In genomic region chr7:44240983-44241510, GRCh38 we compare ENCODE assay signal across 1 cellular context.
A peak's percentile ranks its signal among the peaks of the same experiment; 100 is the strongest.
TF ChIP-seq lines count a peak whose summit lies in the region.

No MANE protein-coding gene starts in this region.

TF ChIP-seq in HepG2, 621 proteins besides CTCF, POLR2A, EP300 and RAD21 (continued from another document and continues in another):
- TF ChIP-seq ZNF687 (CRISPR knock-in tag; IDR thresholded peaks at IDR 0.05) (peak; percentile 47), AFF4 (CRISPR knock-in tag; IDR thresholded peaks at IDR 0.05) (no peak), KDM1A (CRISPR knock-in tag; IDR thresholded peaks at IDR 0.05) (no peak), ZGPAT (CRISPR knock-in tag; IDR thresholded peaks at IDR 0.05) (0 out of 2 replicates have a peak, but pooled peaks have one; percentile 26), CEBPZ (IDR thresholded peaks at IDR 0.05; ENCODE audit: low read length) (no peak), ZNF501 (CRISPR knock-in tag; IDR thresholded peaks at IDR 0.05) (peak; percentile 25; the same call in 1 of the 2 replicates), ATF3 (CRISPR knock-in tag; IDR thresholded peaks at IDR 0.05) (no peak), NFYC (CRISPR knock-in tag; IDR thresholded peaks at IDR 0.05) (no peak), ZNF580 (CRISPR knock-in tag; IDR thresholded peaks at IDR 0.05; ENCODE audit: borderline replicate concordance, low read depth) (peak; percentile 40; the same call in 1 of the 2 replicates), ZNF83 (CRISPR knock-in tag; IDR thresholded peaks at IDR 0.05; ENCODE audit: borderline replicate concordance) (no peak), ZNF232 (CRISPR knock-in tag; IDR thresholded peaks at IDR 0.05; ENCODE audit: borderline replicate concordance) (no peak), ZFYVE20 (CRISPR knock-in tag; IDR thresholded peaks at IDR 0.05; ENCODE audit: borderline replicate concordance, low read depth) (no peak), BRF2 (CRISPR knock-in tag; IDR thresholded peaks at IDR 0.05) (no peak), ERF (CRISPR knock-in tag; IDR thresholded peaks at IDR 0.05) (peak; percentile 47; the same call in 1 of the 2 replicates), YEATS2 (CRISPR knock-in tag; IDR thresholded peaks at IDR 0.05; ENCODE audit: borderline replicate concordance) (no peak), TARDBP (CRISPR knock-in tag; IDR thresholded peaks at IDR 0.05) (no peak), ZNF275 (CRISPR knock-in tag; IDR thresholded peaks at IDR 0.05; ENCODE audit: borderline replicate concordance) (no peak), KMT2A (CRISPR knock-in tag; IDR thresholded peaks at IDR 0.05) (no peak), HDAC6 (IDR thresholded peaks at IDR 0.05; ENCODE audit: low read depth, low read length) (no peak), TRIM24 (CRISPR knock-in tag; IDR thresholded peaks at IDR 0.05) (no peak), ZNF556 (CRISPR knock-in tag; IDR thresholded peaks at IDR 0.05; ENCODE audit: borderline replicate concordance) (no peak), ZNF136 (CRISPR knock-in tag; IDR thresholded peaks at IDR 0.05; ENCODE audit: low read depth) (0 out of 2 replicates have a peak, but pooled peaks have one; percentile 59), ZNF263 (CRISPR knock-in tag; IDR thresholded peaks at IDR 0.05) (0 out of 2 replicates have a peak, but pooled peaks have one; percentile 21), ZFP37 (CRISPR knock-in tag; IDR thresholded peaks at IDR 0.05; ENCODE audit: borderline replicate concordance) (no peak), ZNF225 (CRISPR knock-in tag; IDR thresholded peaks at IDR 0.05) (no peak), ZNF382 (CRISPR knock-in tag; IDR thresholded peaks at IDR 0.05; ENCODE audit: borderline replicate concordance) (no peak), NR3C1 (CRISPR knock-in tag; IDR thresholded peaks at IDR 0.05) (no peak), TCF12 (IDR thresholded peaks at IDR 0.05) (no peak), TCF12 (CRISPR knock-in tag; IDR thresholded peaks at IDR 0.05) (no peak), GPBP1L1 (CRISPR knock-in tag; IDR thresholded peaks at IDR 0.05) (no peak), HOXD1 (CRISPR knock-in tag; IDR thresholded peaks at IDR 0.05) (no peak), ZNF431 (CRISPR knock-in tag; IDR thresholded peaks at IDR 0.05; ENCODE audit: borderline replicate concordance, low read depth) (no peak), MED8 (CRISPR knock-in tag; IDR thresholded peaks at IDR 0.05; ENCODE audit: insufficient replicate concordance) (no peak), SMAD1 (CRISPR knock-in tag; IDR thresholded peaks at IDR 0.05; ENCODE audit: borderline replicate concordance, low read depth) (no peak), SIX1 (CRISPR knock-in tag; IDR thresholded peaks at IDR 0.05; ENCODE audit: borderline replicate concordance) (no peak), ETV5 (CRISPR knock-in tag; IDR thresholded peaks at IDR 0.05; ENCODE audit: borderline replicate concordance) (peak; percentile 49; the same call in 1 of the 2 replicates), CHCHD3 (CRISPR knock-in tag; IDR thresholded peaks at IDR 0.05) (no peak), ZBTB26 (CRISPR knock-in tag; IDR thresholded peaks at IDR 0.05; ENCODE audit: borderline replicate concordance) (peak; percentile 53), ISL2 (CRISPR knock-in tag; IDR thresholded peaks at IDR 0.05) (no peak), ZNF12 (CRISPR knock-in tag; IDR thresholded peaks at IDR 0.05) (no peak), ATF1 (CRISPR knock-in tag; IDR thresholded peaks at IDR 0.05) (no peak), SP140L (CRISPR knock-in tag; IDR thresholded peaks at IDR 0.05; ENCODE audit: borderline replicate concordance) (no peak), CHD4 (IDR thresholded peaks at IDR 0.05; ENCODE audit: borderline replicate concordance, low read length) (no peak), IRF9 (CRISPR knock-in tag; IDR thresholded peaks at IDR 0.05; ENCODE audit: borderline replicate concordance) (no peak), NPAS2 (CRISPR knock-in tag; IDR thresholded peaks at IDR 0.05; ENCODE audit: borderline replicate concordance) (no peak)
